Comparison of ENCODE assay signal across 20 cellular contexts in genomic region chr2:135174802-135175093, GRCh38.
DNase-seq lines count a peak whose midpoint lies in the region; ATAC-seq and TF ChIP-seq lines count a peak whose summit lies in the region.
"Had no signal": no experiment of that assay in that cellular context is flagged by ENCODE, and none has a peak within 500 bp of the region (broad histone marks: within the 10 kb centered on the region; RNA-seq: fewer than 3 reads in every experiment).

No MANE protein-coding gene starts in this region.

- no peak overlapping the region for H3K4me3 ChIP-seq in left ventricle myocardium inferior
- H3K4me3 ChIP-seq in sigmoid colon, result no peak overlapping the region
- H3K4me3 ChIP-seq: A549; BLaER1 treated with 17β-estradiol and CSF1 and Interleukin-3, amounts not matched to agents 10 nM and 100 nM; GM12878 had no signal

- H3K9me3 Mint-ChIP-seq in brain, result peaks cover 16 to 28% (median 18%) of the 10 kb centered on the region in 5 experiments

- intact Hi-C loops in Right ventricle myocardium inferior (cut with DNase I) (no loop called here), left ventricle myocardium inferior (cut with micrococcal nuclease) (no loop called here), posterior cingulate gyrus (cut with DNase I) (no loop called here), sigmoid colon (cut with DNase I) (no loop called here)

- H3K27me3 ChIP-seq in left ventricle myocardium inferior (ENCODE audit: low read depth) (no peaks in the 10 kb centered on the region), sigmoid colon (no peaks in the 10 kb centered on the region)
- H3K27me3 ChIP-seq: BLaER1 treated with 17β-estradiol and CSF1 and Interleukin-3, amounts not matched to agents 10 nM and 100 nM had no signal

- H3K9me3 ChIP-seq in left ventricle myocardium inferior (replicated peaks), result peaks cover 10% of the 10 kb centered on the region
- H3K9me3 ChIP-seq in sigmoid colon, result no peaks in the 10 kb centered on the region
- H3K9me3 ChIP-seq: A549 had no signal

- DNase-seq in Right ventricle myocardium inferior (ENCODE audit: missing footprints), result no peak
- DNase-seq in left ventricle myocardium inferior, result no peak
- peak in 6 of 10 donors; percentile 41 to 89 (median 67) for DNase-seq in posterior cingulate gyrus
- no peak for DNase-seq in AML-193 (lab: John Stamatoyannopoulos, UW)
- DNase-seq in sigmoid colon, result no peak
- DNase-seq: Calu3; CD8-positive, alpha-beta T cell; DMS 273 treated with DMSO at 0.1 percent for 48 hours; DMS53; DND-41; EL; HCEC 1CT had no signal

- H3K4me3 Mint-ChIP-seq in brain, result no peak overlapping the region
- H3K4me3 Mint-ChIP-seq: B cell; CD8-positive, alpha-beta T cell had no signal

- H3K4me1 Mint-ChIP-seq in brain, result peaks cover 6% of the 10 kb centered on the region
- H3K4me1 Mint-ChIP-seq: B cell had no signal

- H3K4me1 ChIP-seq in left ventricle myocardium inferior, result no peaks in the 10 kb centered on the region
- no peaks in the 10 kb centered on the region for H3K4me1 ChIP-seq in sigmoid colon
- H3K4me1 ChIP-seq: A549; BLaER1 treated with 17β-estradiol and CSF1 and Interleukin-3, amounts not matched to agents 10 nM and 100 nM had no signal

- no peak overlapping the region for H3K27ac ChIP-seq in left ventricle myocardium inferior (replicated peaks)
- H3K27ac ChIP-seq in sigmoid colon, result no peak overlapping the region
- H3K27ac ChIP-seq: 22Rv1; A549; BLaER1 treated with 17β-estradiol and CSF1 and Interleukin-3, amounts not matched to agents 10 nM and 100 nM; KMS-11 had no signal

- TF ChIP-seq EP300 in sigmoid colon (IDR thresholded peaks at IDR 0.05), result no peak

- 98 to 99% methylated on average over 6 of the region's 6 CpGs for WGBS in sigmoid colon, 2 donors

- no peak for TF ChIP-seq POLR2A in sigmoid colon (IDR thresholded peaks at IDR 0.05)

- TF ChIP-seq CTCF in left ventricle myocardium inferior (IDR thresholded peaks at IDR 0.05; ENCODE audit: borderline replicate concordance), result no peak
- no peak for TF ChIP-seq CTCF in brain (conservative IDR thresholded peaks at IDR 0.05)
- TF ChIP-seq CTCF in sigmoid colon (IDR thresholded peaks at IDR 0.05), result no peak

- peaks cover 73% of the 10 kb centered on the region for H3K36me3 Mint-ChIP-seq in brain

- ATAC-seq in Right ventricle myocardium inferior (peak; percentile 16), HG03095 (IDR thresholded peaks at IDR 0.05; ENCODE audit: unreplicated experiment) (no peak)
- ATAC-seq: CD8-positive, alpha-beta T cell; GM12878 had no signal

- H3K27ac Mint-ChIP-seq in brain, result peak overlapping the region in 3 of 5 experiments; percentile 27 to 78 (median 29)
- H3K27ac Mint-ChIP-seq: B cell; CD8-positive, alpha-beta T cell had no signal

- no peaks in the 10 kb centered on the region for H3K27me3 Mint-ChIP-seq in brain
- H3K27me3 Mint-ChIP-seq: B cell had no signal

- H3K36me3 ChIP-seq in left ventricle myocardium inferior, result peaks cover 68% of the 10 kb centered on the region
- peaks cover 4 to 60% (median 11%) of the 10 kb centered on the region in 4 donors for H3K36me3 ChIP-seq in sigmoid colon

Comparison
In these comparisons a context has a peak if more than half of its experiments do, and no peak if none do; other contexts are left out.
1. DNase-seq: peak in posterior cingulate gyrus (6 of 10); none in Right ventricle myocardium inferior (single experiment), left ventricle myocardium inferior (single experiment), AML-193 (0 of 2) and sigmoid colon (single experiment).